Comparison of ENCODE assay signal across 14 cellular contexts in genomic region chr13:26112843-26113242, GRCh38.
DNase-seq lines count a peak whose midpoint lies in the region; ATAC-seq, FAIRE-seq and TF ChIP-seq lines count a peak whose summit lies in the region.
"Had no signal": no experiment of that assay in that cellular context is flagged by ENCODE, and none has a peak within 500 bp of the region (broad histone marks: within the 10 kb centered on the region; RNA-seq: fewer than 3 reads in every experiment).

No MANE protein-coding gene starts in this region.

- 66 to 82% methylated on average over 4 of the region's 4 CpGs for WGBS in pancreas, 2 donors

- H3K4me1 Mint-ChIP-seq in neural crest cell, result no peaks in the 10 kb centered on the region

- H3K36me3 ChIP-seq in pancreas, result no peaks in the 10 kb centered on the region

- ATAC-seq in pancreas (no peak), HG03095 (IDR thresholded peaks at IDR 0.05; ENCODE audit: unreplicated experiment) (no peak)

- H3K27ac Mint-ChIP-seq in neural crest cell (ENCODE audit: unreplicated experiment), result no peak overlapping the region
- H3K27ac Mint-ChIP-seq: activated T-helper 2 cell treated with anti-CD3 and anti-CD28 coated beads, Interferon-gamma antibody, Interleukin-2, Interleukin-4, amounts not matched to agents 10 μg/mL and 5 μg/mL and 100 μg/mL, durations not matched to agents 14 hours and 24 hours and 36 hours; stimulated activated naive CD8-positive, alpha-beta T cell treated with anti-CD3 and anti-CD28 coated beads, Interleukin-15, Interleukin-2, amounts not matched to agents 100 ng/mL and 50 ng/mL, for 24 hours had no signal

- intact Hi-C loops in pancreas (cut with DNase I), result no loop called here

- no peak for FAIRE-seq in pancreas (lab: Jason Lieb, UNC)

- no peaks in the 10 kb centered on the region for H3K4me1 ChIP-seq in pancreas

- H3K27ac ChIP-seq in pancreas, result no peak overlapping the region

- in situ Hi-C loops in astrocyte of the spinal cord (cut with HindIII; ENCODE audit: low sequenced_read_pairs), result no loop called here

- no peaks in the 10 kb centered on the region for H3K9me3 ChIP-seq in pancreas

- no peak overlapping the region for H3K4me3 ChIP-seq in LNCaP clone FGC (ENCODE audit: low read depth, low read length)
- H3K4me3 ChIP-seq in astrocyte of the spinal cord (ENCODE audit: low read depth, low read length), result no peak overlapping the region
- H3K4me3 ChIP-seq in pancreas, result no peak overlapping the region

- H3K9me3 Mint-ChIP-seq in neural crest cell, result no peaks in the 10 kb centered on the region
- H3K9me3 Mint-ChIP-seq: activated T-helper 2 cell treated with anti-CD3 and anti-CD28 coated beads, Interferon-gamma antibody, Interleukin-2, Interleukin-4, amounts not matched to agents 10 μg/mL and 5 μg/mL and 100 μg/mL, durations not matched to agents 14 hours and 24 hours and 36 hours; stimulated activated naive CD8-positive, alpha-beta T cell treated with anti-CD3 and anti-CD28 coated beads, Interleukin-15, Interleukin-2, amounts not matched to agents 100 ng/mL and 50 ng/mL, for 24 hours had no signal

- no peak overlapping the region for H3K4me3 Mint-ChIP-seq in neural crest cell
- H3K4me3 Mint-ChIP-seq: stimulated activated naive CD8-positive, alpha-beta T cell treated with anti-CD3 and anti-CD28 coated beads, Interleukin-15, Interleukin-2, amounts not matched to agents 100 ng/mL and 50 ng/mL, for 24 hours had no signal

- TF ChIP-seq CTCF in LNCaP clone FGC (IDR thresholded peaks at IDR 0.05; ENCODE audit: control insufficient read depth, extremely low read depth, insufficient read depth), result peak; percentile 45
- peak; percentile 32 for TF ChIP-seq CTCF in astrocyte of the spinal cord (IDR thresholded peaks at IDR 0.05; ENCODE audit: low read depth, low read length)
- TF ChIP-seq CTCF in neural crest cell (conservative IDR thresholded peaks at IDR 0.05), result peak; percentile 49
- no peak for TF ChIP-seq CTCF in pancreas (IDR thresholded peaks at IDR 0.05)

- DNase-seq in ELR (ENCODE audit: low read depth) (peak; percentile 25), LNCaP clone FGC (ENCODE audit: low read depth) (no peak), astrocyte of the spinal cord (ENCODE audit: low read depth, low spot score) (no peak), neural crest cell (ENCODE audit: low read depth, low spot score) (no peak), pancreas (no peak)
- DNase-seq in stimulated activated CD4-positive, alpha-beta T cell treated with anti-CD3 and anti-CD28 coated beads, Interleukin-4, amount 100 ng/mL, for 1 hour, result no peak
- DNase-seq: activated CD4-positive, alpha-beta T cell treated with anti-CD3 and anti-CD28 coated beads for 4 hours; NCI-H2171; occipital lobe; SIG-M5; stimulated activated CD4-positive, alpha-beta T cell treated with anti-CD3 and anti-CD28 coated beads, Interleukin-1b, Interleukin-23, amount 100 ng/mL, for 48 hours had no signal

- no peaks in the 10 kb centered on the region for H3K27me3 Mint-ChIP-seq in neural crest cell (ENCODE audit: low read depth)

- no peaks in the 10 kb centered on the region for H3K27me3 ChIP-seq in pancreas

- no peaks in the 10 kb centered on the region for H3K36me3 Mint-ChIP-seq in neural crest cell (ENCODE audit: low read depth)

Comparison
In these comparisons a context has a peak if more than half of its experiments do, and no peak if none do; other contexts are left out.
1. CTCF ChIP-seq: peak in LNCaP clone FGC (single experiment), astrocyte of the spinal cord (single experiment) and neural crest cell (single experiment); none in pancreas (0 of 4).